Comparison of ENCODE assay signal across 2 cellular contexts in the genomic region with DNA sequence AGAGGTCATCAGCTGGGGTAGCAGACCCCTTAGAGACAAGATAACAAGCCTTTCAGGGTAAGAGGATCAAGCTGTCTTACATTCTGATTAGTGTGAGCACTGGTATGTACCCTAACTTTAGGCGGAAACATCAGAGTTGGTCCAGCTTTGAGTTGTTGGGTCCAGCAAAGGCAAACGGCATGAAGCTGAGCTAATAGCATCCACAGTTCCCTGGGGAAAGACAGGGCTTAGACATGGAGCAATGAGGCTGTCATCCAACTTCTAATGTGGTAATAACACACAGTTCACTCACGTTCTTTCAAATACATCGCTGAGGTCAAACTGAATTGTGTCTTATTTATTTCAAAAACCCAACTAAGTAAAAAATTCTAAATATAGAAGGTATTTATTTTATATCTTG.
TF ChIP-seq lines count a peak whose summit lies in the region.

No MANE protein-coding gene starts in this region.

TF ChIP-seq in liver, 16 proteins besides CTCF, POLR2A, EP300 and RAD21:
- TF ChIP-seq FOXA2 (IDR thresholded peaks at IDR 0.05), result no peak
- peak; percentile 19 for TF ChIP-seq SP1 (IDR thresholded peaks at IDR 0.05)
- TF ChIP-seq RXRA (IDR thresholded peaks at IDR 0.05), result peak in 1 of 2 donors; percentile 22
- peak; percentile 81 for TF ChIP-seq NR2F2 (IDR thresholded peaks at IDR 0.05)
- TF ChIP-seq, protein P1, sequence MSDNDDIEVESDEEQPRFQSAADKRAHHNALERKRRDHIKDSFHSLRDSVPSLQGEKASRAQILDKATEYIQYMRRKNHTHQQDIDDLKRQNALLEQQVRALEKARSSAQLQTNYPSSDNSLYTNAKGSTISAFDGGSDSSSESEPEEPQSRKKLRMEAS (IDR thresholded peaks at IDR 0.05), result no peak
- no peak for TF ChIP-seq TAF1 (conservative IDR thresholded peaks at IDR 0.05)

TF ChIP-seq in HepG2, 621 proteins besides CTCF, POLR2A, EP300 and RAD21:
- TF ChIP-seq NR3C1 (CRISPR knock-in tag; IDR thresholded peaks at IDR 0.05) (no peak), PHF8 (CRISPR knock-in tag; IDR thresholded peaks at IDR 0.05) (no peak), ESRRA (CRISPR knock-in tag; IDR thresholded peaks at IDR 0.05; ENCODE audit: low read depth) (no peak), TCF12 (IDR thresholded peaks at IDR 0.05) (no peak), TCF12 (CRISPR knock-in tag; IDR thresholded peaks at IDR 0.05) (no peak), ZNF484 (CRISPR knock-in tag; IDR thresholded peaks at IDR 0.05; ENCODE audit: borderline replicate concordance, low read depth) (no peak), SRSF4 (IDR thresholded peaks at IDR 0.05; ENCODE audit: low read depth, low read length, poor library complexity, severe bottlenecking) (no peak)
TF ChIP-seq in HepG2: peak in this region for 0.
